18 cellular contexts compared by ENCODE assay signal in genomic region chr6:35028781-35029180, GRCh38.
A peak's percentile ranks its signal among the peaks of the same experiment; 100 is the strongest.
DNase-seq lines count a peak whose midpoint lies in the region; ATAC-seq, FAIRE-seq and TF ChIP-seq lines count a peak whose summit lies in the region.
"Had no signal": no experiment of that assay in that cellular context is flagged by ENCODE, and none has a peak within 500 bp of the region (broad histone marks: within the 10 kb centered on the region; RNA-seq: fewer than 3 reads in every experiment).

No MANE protein-coding gene starts in this region.

- H3K4me3 Mint-ChIP-seq in nephron progenitor cell: no peak overlapping the region
- H3K4me3 Mint-ChIP-seq: CD14-positive monocyte, H9 had no signal

- H3K27me3 Mint-ChIP-seq in nephron progenitor cell (ENCODE audit: low read depth, poor library complexity): peaks cover 10% of the 10 kb centered on the region

- peaks cover 39% of the 10 kb centered on the region for H3K4me1 Mint-ChIP-seq in nephron progenitor cell

- H3K27ac ChIP-seq in gastroesophageal sphincter: peak overlapping the region in 3 of 4 donors; percentile 75 to 99 (median 97)
- H3K27ac ChIP-seq in subcutaneous abdominal adipose tissue (ENCODE audit: low read depth, low read length): peak overlapping the region; percentile 42

- H3K27ac Mint-ChIP-seq in nephron progenitor cell: no peak overlapping the region

- H3K4me1 ChIP-seq in gastroesophageal sphincter: peaks cover 58 to 100% (median 73%) of the 10 kb centered on the region in 3 donors
- peaks cover 16 to 59% (median 49%) of the 10 kb centered on the region in 5 donors for H3K4me1 ChIP-seq in subcutaneous abdominal adipose tissue (ENCODE audit: control insufficient read depth in 5 of 5, insufficient read depth in 5 of 5, low read length in 5 of 5)

- H3K4me3 ChIP-seq in gastroesophageal sphincter (no peak overlapping the region), subcutaneous abdominal adipose tissue (ENCODE audit: low read depth in 1 of 5, low read length in 5 of 5) (no peak overlapping the region)

- no peak for TF ChIP-seq EP300 in gastroesophageal sphincter (IDR thresholded peaks at IDR 0.05)

- no peaks in the 10 kb centered on the region for H3K9me3 Mint-ChIP-seq in nephron progenitor cell
- H3K9me3 Mint-ChIP-seq: CD14-positive monocyte, H9 had no signal

- no peak overlapping the region for H3K9ac ChIP-seq in subcutaneous abdominal adipose tissue (ENCODE audit: low read length in 5 of 5)

- peaks cover 21% of the 10 kb centered on the region for H3K36me3 Mint-ChIP-seq in nephron progenitor cell (ENCODE audit: low read depth)

- peak; percentile 34 for FAIRE-seq in A204.1 (lab: Jason Lieb, UNC)
- FAIRE-seq: GM19239 had no signal

- ATAC-seq in gastroesophageal sphincter (no peak), GM21723 (IDR thresholded peaks at IDR 0.05; ENCODE audit: unreplicated experiment) (no peak), GM18511 (IDR thresholded peaks at IDR 0.05; ENCODE audit: unreplicated experiment) (no peak)
- ATAC-seq: Panc1 had no signal

- TF ChIP-seq CTCF in gastroesophageal sphincter (IDR thresholded peaks at IDR 0.05) (no peak), nephron progenitor cell (IDR thresholded peaks at IDR 0.05) (no peak)

- DNase-seq in OCI-M1 (lab: John Stamatoyannopoulos, UW) (peak; percentile 28), nephron progenitor cell (no peak), SW480 (ENCODE audit: low spot score) (no peak)
- DNase-seq: Caco-2, H9, Kasumi-1, MM.1S, NCI-H1092 treated with DMSO at 0.1 percent for 48 hours, NCI-H2081 treated with DMSO at 0.1 percent for 48 hours, NCI-H510A treated with DMSO at 0.1 percent for 48 hours had no signal

- 39 to 66% methylated on average over 2 of the region's 2 CpGs for WGBS in gastroesophageal sphincter (ENCODE audit: low coverage in 1 of 2), 2 donors

- no peaks in the 10 kb centered on the region for H3K27me3 ChIP-seq in gastroesophageal sphincter
- H3K27me3 ChIP-seq in subcutaneous abdominal adipose tissue (ENCODE audit: control insufficient read depth in 5 of 5, insufficient read depth in 4 of 5, low read length in 5 of 5): no peaks in the 10 kb centered on the region

- H3K9me3 ChIP-seq in gastroesophageal sphincter: no peaks in the 10 kb centered on the region
- no peaks in the 10 kb centered on the region for H3K9me3 ChIP-seq in subcutaneous abdominal adipose tissue (ENCODE audit: control insufficient read depth in 5 of 5, low read length in 5 of 5)
- H3K9me3 ChIP-seq: Caco-2 had no signal

- H3K36me3 ChIP-seq in gastroesophageal sphincter: no peaks in the 10 kb centered on the region
- peaks cover 0 to 24% (median 12%) of the 10 kb centered on the region in 5 donors for H3K36me3 ChIP-seq in subcutaneous abdominal adipose tissue (ENCODE audit: control insufficient read depth in 5 of 5, insufficient read depth in 5 of 5, low read length in 5 of 5)

- TF ChIP-seq POLR2A in gastroesophageal sphincter (IDR thresholded peaks at IDR 0.05): no peak
